In the genomic region with DNA sequence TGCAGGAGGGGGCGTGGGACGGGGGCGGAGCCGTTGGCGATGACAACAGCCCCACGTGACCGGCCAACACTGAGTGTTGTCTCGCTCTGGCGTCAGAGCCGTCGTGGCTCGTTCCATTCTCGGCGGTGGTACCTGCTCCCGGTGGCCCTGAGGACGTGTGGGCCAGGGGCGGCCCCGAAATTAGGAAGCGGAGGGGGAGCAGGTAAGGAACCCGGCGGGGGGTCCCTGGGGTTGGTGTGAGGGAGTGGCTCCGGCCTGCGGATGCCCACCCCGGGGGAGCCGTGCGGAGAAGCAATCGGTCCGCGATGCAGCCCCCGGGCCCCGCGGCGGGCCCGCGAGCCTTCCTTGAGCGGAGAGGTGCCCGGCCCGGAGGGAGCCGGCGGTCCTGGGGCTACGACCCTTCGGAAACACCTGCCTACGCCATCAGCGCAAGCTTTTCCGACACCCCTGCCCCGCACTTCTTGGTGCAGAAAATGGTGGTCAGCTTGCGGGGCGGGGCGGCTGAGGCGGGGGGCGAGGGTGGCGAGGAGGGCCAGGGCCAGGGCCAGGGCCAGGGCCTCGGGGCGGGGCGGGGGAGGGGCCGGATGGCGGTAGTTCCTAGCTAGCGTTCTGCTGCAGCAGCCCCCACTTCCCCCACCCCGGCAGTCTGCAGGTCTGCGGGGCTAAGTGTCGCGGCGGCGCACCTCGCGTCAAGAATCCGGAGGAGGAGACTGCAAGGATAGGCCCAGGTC, we compare ENCODE assay signal across 1 cellular context.
TF ChIP-seq lines count a peak whose summit lies in the region.

A gene with protein sequence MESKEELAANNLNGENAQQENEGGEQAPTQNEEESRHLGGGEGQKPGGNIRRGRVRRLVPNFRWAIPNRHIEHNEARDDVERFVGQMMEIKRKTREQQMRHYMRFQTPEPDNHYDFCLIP (plus strand): TSS at position 72 of the 731 bp plus-strand sequence. CDS start 1,046 bp downstream, outside the sequence.

TF ChIP-seq in K562, 482 proteins besides CTCF, POLR2A, EP300 and RAD21 (continued from another document and continues in another):
- TF ChIP-seq, protein P1, sequence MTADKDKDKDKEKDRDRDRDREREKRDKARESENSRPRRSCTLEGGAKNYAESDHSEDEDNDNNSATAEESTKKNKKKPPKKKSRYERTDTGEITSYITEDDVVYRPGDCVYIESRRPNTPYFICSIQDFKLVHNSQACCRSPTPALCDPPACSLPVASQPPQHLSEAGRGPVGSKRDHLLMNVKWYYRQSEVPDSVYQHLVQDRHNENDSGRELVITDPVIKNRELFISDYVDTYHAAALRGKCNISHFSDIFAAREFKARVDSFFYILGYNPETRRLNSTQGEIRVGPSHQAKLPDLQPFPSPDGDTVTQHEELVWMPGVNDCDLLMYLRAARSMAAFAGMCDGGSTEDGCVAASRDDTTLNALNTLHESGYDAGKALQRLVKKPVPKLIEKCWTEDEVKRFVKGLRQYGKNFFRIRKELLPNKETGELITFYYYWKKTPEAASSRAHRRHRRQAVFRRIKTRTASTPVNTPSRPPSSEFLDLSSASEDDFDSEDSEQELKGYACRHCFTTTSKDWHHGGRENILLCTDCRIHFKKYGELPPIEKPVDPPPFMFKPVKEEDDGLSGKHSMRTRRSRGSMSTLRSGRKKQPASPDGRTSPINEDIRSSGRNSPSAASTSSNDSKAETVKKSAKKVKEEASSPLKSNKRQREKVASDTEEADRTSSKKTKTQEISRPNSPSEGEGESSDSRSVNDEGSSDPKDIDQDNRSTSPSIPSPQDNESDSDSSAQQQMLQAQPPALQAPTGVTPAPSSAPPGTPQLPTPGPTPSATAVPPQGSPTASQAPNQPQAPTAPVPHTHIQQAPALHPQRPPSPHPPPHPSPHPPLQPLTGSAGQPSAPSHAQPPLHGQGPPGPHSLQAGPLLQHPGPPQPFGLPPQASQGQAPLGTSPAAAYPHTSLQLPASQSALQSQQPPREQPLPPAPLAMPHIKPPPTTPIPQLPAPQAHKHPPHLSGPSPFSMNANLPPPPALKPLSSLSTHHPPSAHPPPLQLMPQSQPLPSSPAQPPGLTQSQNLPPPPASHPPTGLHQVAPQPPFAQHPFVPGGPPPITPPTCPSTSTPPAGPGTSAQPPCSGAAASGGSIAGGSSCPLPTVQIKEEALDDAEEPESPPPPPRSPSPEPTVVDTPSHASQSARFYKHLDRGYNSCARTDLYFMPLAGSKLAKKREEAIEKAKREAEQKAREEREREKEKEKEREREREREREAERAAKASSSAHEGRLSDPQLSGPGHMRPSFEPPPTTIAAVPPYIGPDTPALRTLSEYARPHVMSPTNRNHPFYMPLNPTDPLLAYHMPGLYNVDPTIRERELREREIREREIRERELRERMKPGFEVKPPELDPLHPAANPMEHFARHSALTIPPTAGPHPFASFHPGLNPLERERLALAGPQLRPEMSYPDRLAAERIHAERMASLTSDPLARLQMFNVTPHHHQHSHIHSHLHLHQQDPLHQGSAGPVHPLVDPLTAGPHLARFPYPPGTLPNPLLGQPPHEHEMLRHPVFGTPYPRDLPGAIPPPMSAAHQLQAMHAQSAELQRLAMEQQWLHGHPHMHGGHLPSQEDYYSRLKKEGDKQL (CRISPR knock-in tag; IDR thresholded peaks at IDR 0.05; ENCODE audit: borderline replicate concordance): no peak
- TF ChIP-seq YY1 (IDR thresholded peaks at IDR 0.05; ENCODE audit: borderline replicate concordance in 1 of 3, control insufficient read depth in 1 of 3, extremely low read depth in 1 of 3, insufficient read depth in 3 of 3, insufficient read length in 1 of 3, insufficient replicate concordance in 2 of 3, low read depth in 1 of 3, low read length in 2 of 3): peak in 2 of 3 experiments; percentile 59 to 71
- 0 out of 2 replicates have a peak, but pooled peaks have one; percentile 30 for TF ChIP-seq MXI1 (IDR thresholded peaks at IDR 0.05; ENCODE audit: low read depth, low read length)
- TF ChIP-seq TBP (optimal IDR thresholded peaks at IDR 0.05; ENCODE audit: low read depth, low read length): peak; percentile 97
- TF ChIP-seq, protein P2, sequence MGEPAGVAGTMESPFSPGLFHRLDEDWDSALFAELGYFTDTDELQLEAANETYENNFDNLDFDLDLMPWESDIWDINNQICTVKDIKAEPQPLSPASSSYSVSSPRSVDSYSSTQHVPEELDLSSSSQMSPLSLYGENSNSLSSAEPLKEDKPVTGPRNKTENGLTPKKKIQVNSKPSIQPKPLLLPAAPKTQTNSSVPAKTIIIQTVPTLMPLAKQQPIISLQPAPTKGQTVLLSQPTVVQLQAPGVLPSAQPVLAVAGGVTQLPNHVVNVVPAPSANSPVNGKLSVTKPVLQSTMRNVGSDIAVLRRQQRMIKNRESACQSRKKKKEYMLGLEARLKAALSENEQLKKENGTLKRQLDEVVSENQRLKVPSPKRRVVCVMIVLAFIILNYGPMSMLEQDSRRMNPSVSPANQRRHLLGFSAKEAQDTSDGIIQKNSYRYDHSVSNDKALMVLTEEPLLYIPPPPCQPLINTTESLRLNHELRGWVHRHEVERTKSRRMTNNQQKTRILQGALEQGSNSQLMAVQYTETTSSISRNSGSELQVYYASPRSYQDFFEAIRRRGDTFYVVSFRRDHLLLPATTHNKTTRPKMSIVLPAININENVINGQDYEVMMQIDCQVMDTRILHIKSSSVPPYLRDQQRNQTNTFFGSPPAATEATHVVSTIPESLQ (CRISPR knock-in tag; IDR thresholded peaks at IDR 0.05): no peak
- TF ChIP-seq, protein P3, sequence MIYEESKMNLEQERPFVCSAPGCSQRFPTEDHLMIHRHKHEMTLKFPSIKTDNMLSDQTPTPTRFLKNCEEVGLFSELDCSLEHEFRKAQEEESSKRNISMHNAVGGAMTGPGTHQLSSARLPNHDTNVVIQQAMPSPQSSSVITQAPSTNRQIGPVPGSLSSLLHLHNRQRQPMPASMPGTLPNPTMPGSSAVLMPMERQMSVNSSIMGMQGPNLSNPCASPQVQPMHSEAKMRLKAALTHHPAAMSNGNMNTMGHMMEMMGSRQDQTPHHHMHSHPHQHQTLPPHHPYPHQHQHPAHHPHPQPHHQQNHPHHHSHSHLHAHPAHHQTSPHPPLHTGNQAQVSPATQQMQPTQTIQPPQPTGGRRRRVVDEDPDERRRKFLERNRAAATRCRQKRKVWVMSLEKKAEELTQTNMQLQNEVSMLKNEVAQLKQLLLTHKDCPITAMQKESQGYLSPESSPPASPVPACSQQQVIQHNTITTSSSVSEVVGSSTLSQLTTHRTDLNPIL (CRISPR knock-in tag; IDR thresholded peaks at IDR 0.05): no peak
- TF ChIP-seq, protein P4, sequence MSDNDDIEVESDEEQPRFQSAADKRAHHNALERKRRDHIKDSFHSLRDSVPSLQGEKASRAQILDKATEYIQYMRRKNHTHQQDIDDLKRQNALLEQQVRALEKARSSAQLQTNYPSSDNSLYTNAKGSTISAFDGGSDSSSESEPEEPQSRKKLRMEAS (CRISPR knock-in tag; IDR thresholded peaks at IDR 0.05): peak; percentile 60
- no peak for TF ChIP-seq HOXB6 (CRISPR knock-in tag; IDR thresholded peaks at IDR 0.05; ENCODE audit: borderline replicate concordance)
- TF ChIP-seq, protein P5, sequence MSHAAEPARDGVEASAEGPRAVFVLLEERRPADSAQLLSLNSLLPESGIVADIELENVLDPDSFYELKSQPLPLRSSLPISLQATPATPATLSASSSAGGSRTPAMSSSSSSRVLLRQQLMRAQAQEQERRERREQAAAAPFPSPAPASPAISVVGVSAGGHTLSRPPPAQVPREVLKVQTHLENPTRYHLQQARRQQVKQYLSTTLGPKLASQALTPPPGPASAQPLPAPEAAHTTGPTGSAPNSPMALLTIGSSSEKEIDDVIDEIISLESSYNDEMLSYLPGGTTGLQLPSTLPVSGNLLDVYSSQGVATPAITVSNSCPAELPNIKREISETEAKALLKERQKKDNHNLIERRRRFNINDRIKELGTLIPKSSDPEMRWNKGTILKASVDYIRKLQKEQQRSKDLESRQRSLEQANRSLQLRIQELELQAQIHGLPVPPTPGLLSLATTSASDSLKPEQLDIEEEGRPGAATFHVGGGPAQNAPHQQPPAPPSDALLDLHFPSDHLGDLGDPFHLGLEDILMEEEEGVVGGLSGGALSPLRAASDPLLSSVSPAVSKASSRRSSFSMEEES (CRISPR knock-in tag; IDR thresholded peaks at IDR 0.05): peak; percentile 90
- no peak for TF ChIP-seq PCBP1 (IDR thresholded peaks at IDR 0.05; ENCODE audit: low read depth, low read length, poor library complexity, severe bottlenecking)
- peak; percentile 84 for TF ChIP-seq BHLHE40 (IDR thresholded peaks at IDR 0.05; ENCODE audit: low read length)
- no peak for TF ChIP-seq MCM7 (IDR thresholded peaks at IDR 0.05)
- TF ChIP-seq RB1 (IDR thresholded peaks at IDR 0.05; ENCODE audit: low read depth): 0 out of 2 replicates have a peak, but pooled peaks have one; percentile 49
- TF ChIP-seq DMBX1 (CRISPR knock-in tag; IDR thresholded peaks at IDR 0.05; ENCODE audit: borderline replicate concordance): no peak
- no peak for TF ChIP-seq KDM4B (IDR thresholded peaks at IDR 0.05; ENCODE audit: borderline replicate concordance in 2 of 2, low read depth in 1 of 2)
- TF ChIP-seq JUNB (CRISPR knock-in tag; conservative IDR thresholded peaks at IDR 0.05): no peak
- TF ChIP-seq BRCA1 (IDR thresholded peaks at IDR 0.05): no peak
- no peak for TF ChIP-seq BRCA1 (CRISPR knock-in tag; IDR thresholded peaks at IDR 0.05)
- no peak for TF ChIP-seq LEF1 (IDR thresholded peaks at IDR 0.05)
- TF ChIP-seq, protein P6, sequence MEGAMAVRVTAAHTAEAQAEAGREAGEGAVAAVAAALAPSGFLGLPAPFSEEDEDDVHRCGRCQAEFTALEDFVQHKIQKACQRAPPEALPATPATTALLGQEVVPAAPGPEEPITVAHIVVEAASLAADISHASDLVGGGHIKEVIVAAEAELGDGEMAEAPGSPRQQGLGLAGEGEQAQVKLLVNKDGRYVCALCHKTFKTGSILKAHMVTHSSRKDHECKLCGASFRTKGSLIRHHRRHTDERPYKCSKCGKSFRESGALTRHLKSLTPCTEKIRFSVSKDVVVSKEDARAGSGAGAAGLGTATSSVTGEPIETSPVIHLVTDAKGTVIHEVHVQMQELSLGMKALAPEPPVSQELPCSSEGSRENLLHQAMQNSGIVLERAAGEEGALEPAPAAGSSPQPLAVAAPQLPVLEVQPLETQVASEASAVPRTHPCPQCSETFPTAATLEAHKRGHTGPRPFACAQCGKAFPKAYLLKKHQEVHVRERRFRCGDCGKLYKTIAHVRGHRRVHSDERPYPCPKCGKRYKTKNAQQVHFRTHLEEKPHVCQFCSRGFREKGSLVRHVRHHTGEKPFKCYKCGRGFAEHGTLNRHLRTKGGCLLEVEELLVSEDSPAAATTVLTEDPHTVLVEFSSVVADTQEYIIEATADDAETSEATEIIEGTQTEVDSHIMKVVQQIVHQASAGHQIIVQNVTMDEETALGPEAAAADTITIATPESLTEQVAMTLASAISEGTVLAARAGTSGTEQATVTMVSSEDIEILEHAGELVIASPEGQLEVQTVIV (CRISPR knock-in tag; IDR thresholded peaks at IDR 0.05; ENCODE audit: borderline replicate concordance): no peak
- TF ChIP-seq ZNF41 (CRISPR knock-in tag; conservative IDR thresholded peaks at IDR 0.05): no peak
- TF ChIP-seq TAF1 (IDR thresholded peaks at IDR 0.05; ENCODE audit: control insufficient read depth, extremely low read depth, insufficient read depth, low read length, severe bottlenecking): peak; percentile 99
- TF ChIP-seq, protein P7, sequence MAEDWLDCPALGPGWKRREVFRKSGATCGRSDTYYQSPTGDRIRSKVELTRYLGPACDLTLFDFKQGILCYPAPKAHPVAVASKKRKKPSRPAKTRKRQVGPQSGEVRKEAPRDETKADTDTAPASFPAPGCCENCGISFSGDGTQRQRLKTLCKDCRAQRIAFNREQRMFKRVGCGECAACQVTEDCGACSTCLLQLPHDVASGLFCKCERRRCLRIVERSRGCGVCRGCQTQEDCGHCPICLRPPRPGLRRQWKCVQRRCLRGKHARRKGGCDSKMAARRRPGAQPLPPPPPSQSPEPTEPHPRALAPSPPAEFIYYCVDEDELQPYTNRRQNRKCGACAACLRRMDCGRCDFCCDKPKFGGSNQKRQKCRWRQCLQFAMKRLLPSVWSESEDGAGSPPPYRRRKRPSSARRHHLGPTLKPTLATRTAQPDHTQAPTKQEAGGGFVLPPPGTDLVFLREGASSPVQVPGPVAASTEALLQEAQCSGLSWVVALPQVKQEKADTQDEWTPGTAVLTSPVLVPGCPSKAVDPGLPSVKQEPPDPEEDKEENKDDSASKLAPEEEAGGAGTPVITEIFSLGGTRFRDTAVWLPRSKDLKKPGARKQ (CRISPR knock-in tag; IDR thresholded peaks at IDR 0.05): no peak
- TF ChIP-seq SETDB1 (IDR thresholded peaks at IDR 0.05; ENCODE audit: low read length): no peak
- TF ChIP-seq, protein P8, sequence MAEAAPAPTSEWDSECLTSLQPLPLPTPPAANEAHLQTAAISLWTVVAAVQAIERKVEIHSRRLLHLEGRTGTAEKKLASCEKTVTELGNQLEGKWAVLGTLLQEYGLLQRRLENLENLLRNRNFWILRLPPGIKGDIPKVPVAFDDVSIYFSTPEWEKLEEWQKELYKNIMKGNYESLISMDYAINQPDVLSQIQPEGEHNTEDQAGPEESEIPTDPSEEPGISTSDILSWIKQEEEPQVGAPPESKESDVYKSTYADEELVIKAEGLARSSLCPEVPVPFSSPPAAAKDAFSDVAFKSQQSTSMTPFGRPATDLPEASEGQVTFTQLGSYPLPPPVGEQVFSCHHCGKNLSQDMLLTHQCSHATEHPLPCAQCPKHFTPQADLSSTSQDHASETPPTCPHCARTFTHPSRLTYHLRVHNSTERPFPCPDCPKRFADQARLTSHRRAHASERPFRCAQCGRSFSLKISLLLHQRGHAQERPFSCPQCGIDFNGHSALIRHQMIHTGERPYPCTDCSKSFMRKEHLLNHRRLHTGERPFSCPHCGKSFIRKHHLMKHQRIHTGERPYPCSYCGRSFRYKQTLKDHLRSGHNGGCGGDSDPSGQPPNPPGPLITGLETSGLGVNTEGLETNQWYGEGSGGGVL (CRISPR knock-in tag; IDR thresholded peaks at IDR 0.05): no peak
- TF ChIP-seq, protein P9, sequence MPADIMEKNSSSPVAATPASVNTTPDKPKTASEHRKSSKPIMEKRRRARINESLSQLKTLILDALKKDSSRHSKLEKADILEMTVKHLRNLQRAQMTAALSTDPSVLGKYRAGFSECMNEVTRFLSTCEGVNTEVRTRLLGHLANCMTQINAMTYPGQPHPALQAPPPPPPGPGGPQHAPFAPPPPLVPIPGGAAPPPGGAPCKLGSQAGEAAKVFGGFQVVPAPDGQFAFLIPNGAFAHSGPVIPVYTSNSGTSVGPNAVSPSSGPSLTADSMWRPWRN (IDR thresholded peaks at IDR 0.05; ENCODE audit: low read depth): no peak
- TF ChIP-seq, protein P10, sequence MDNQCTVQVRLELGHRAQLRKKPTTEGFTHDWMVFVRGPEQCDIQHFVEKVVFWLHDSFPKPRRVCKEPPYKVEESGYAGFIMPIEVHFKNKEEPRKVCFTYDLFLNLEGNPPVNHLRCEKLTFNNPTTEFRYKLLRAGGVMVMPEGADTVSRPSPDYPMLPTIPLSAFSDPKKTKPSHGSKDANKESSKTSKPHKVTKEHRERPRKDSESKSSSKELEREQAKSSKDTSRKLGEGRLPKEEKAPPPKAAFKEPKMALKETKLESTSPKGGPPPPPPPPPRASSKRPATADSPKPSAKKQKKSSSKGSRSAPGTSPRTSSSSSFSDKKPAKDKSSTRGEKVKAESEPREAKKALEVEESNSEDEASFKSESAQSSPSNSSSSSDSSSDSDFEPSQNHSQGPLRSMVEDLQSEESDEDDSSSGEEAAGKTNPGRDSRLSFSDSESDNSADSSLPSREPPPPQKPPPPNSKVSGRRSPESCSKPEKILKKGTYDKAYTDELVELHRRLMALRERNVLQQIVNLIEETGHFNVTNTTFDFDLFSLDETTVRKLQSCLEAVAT (IDR thresholded peaks at IDR 0.05): peak in 1 of 2 experiments; percentile 46; a peak in 1 of 4 replicates
- TF ChIP-seq ZKSCAN8 (CRISPR knock-in tag; IDR thresholded peaks at IDR 0.05): no peak
- TF ChIP-seq ZKSCAN1 (IDR thresholded peaks at IDR 0.05; ENCODE audit: low read depth, low read length): no peak
- no peak for TF ChIP-seq ZNF3 (CRISPR knock-in tag; IDR thresholded peaks at IDR 0.05)
